27 cellular contexts compared by ENCODE assay signal in the genomic region with DNA sequence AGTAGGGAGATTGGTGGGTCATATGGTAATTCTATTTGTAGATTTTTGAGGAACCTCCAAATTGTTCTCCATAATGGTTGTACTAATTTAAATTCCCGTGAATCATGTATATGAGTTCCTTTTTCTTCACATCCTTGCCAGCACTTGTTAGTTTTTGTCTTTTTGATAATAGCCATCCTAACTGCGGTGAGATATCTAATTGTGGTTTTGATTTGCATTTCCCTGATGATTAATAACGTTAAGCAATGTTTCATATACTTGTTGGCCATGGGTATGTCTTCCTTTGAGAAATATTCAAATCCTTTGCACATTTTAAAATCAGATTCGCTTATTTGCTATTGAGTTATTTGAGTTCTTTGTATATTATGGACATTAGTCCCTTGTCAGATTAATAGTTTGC.
"Had no signal": no experiment of that assay in that cellular context is flagged by ENCODE, and none has a peak within 500 bp of the region (broad histone marks: within the 10 kb centered on the region; RNA-seq: fewer than 3 reads in every experiment).

No MANE protein-coding gene starts in this region.

- H3K27me3 ChIP-seq: gastroesophageal sphincter, heart left ventricle, ovary, sigmoid colon, tibial nerve, upper lobe of left lung, uterus had no signal

- H3K4me1 Mint-ChIP-seq: memory B cell had no signal

- H3K36me3 Mint-ChIP-seq: natural killer cell had no signal

- H3K27me3 Mint-ChIP-seq: memory B cell; stimulated activated naive B cell treated with anti-CD40 and anti-IgM and Interleukin-4, amounts not matched to agents 10 μg/mL and 1 μg/mL and 100 μg/mL, for 72 hours; stimulated activated naive CD8-positive, alpha-beta T cell treated with anti-CD3 and anti-CD28 coated beads, Interleukin-15, Interleukin-2, amounts not matched to agents 100 ng/mL and 50 ng/mL, for 24 hours had no signal

- DNase-seq: dermis blood vessel endothelial cell; effector memory CD4-positive, alpha-beta T cell; erythroblast; foreskin fibroblast; heart left ventricle; hippocampal formation; islet precursor cell; left ventricle myocardium superior; lower lobe of right lung; natural killer cell; occipital lobe; ovary; psoas muscle; right cardiac atrium; sigmoid colon; stimulated activated CD4-positive, alpha-beta T cell treated with anti-CD3 and anti-CD28 coated beads, Interleukin-15, amount 100 ng/mL, for 24 hours; stimulated activated CD4-positive, alpha-beta T cell treated with anti-CD3 and anti-CD28 coated beads, Interleukin-2, amount 100 ng/mL, for 48 hours; stimulated activated naive B cell treated with anti-CD40 and anti-IgM and Interleukin-4, amounts not matched to agents 10 μg/mL and 1 μg/mL and 100 μg/mL, for 72 hours; upper lobe of left lung; uterus had no signal

- H3K9me3 ChIP-seq: gastroesophageal sphincter, lower lobe of right lung, ovary, psoas muscle, sigmoid colon, thoracic aorta, upper lobe of left lung, uterus had no signal

- H3K4me3 ChIP-seq: coronary artery, gastroesophageal sphincter, heart left ventricle, lower lobe of right lung, ovary, psoas muscle, sigmoid colon, thoracic aorta, tibial nerve, upper lobe of left lung, uterus had no signal

- H3K4me3 Mint-ChIP-seq: memory B cell; natural killer cell; stimulated activated naive B cell treated with anti-CD40 and anti-IgM and Interleukin-4, amounts not matched to agents 10 μg/mL and 1 μg/mL and 100 μg/mL, for 72 hours; stimulated activated naive CD8-positive, alpha-beta T cell treated with anti-CD3 and anti-CD28 coated beads, Interleukin-15, Interleukin-2, amounts not matched to agents 100 ng/mL and 50 ng/mL, for 24 hours had no signal

- H3K36me3 ChIP-seq: gastroesophageal sphincter, lower lobe of right lung, ovary, sigmoid colon, thoracic aorta, uterus had no signal

- H3K27ac Mint-ChIP-seq: memory B cell; natural killer cell; stimulated activated naive B cell treated with anti-CD40 and anti-IgM and Interleukin-4, amounts not matched to agents 10 μg/mL and 1 μg/mL and 100 μg/mL, for 72 hours; stimulated activated naive CD8-positive, alpha-beta T cell treated with anti-CD3 and anti-CD28 coated beads, Interleukin-15, Interleukin-2, amounts not matched to agents 100 ng/mL and 50 ng/mL, for 24 hours had no signal

- FAIRE-seq: endothelial cell of umbilical vein had no signal

- H3K9me3 Mint-ChIP-seq: natural killer cell; stimulated activated naive CD8-positive, alpha-beta T cell treated with anti-CD3 and anti-CD28 coated beads, Interleukin-15, Interleukin-2, amounts not matched to agents 100 ng/mL and 50 ng/mL, for 24 hours had no signal

- H3K4me1 ChIP-seq: gastroesophageal sphincter, psoas muscle, uterus had no signal

- ATAC-seq: gastroesophageal sphincter; heart left ventricle; left ventricle myocardium superior; lower lobe of right lung; natural killer cell; psoas muscle; right cardiac atrium; stimulated activated naive B cell treated with anti-CD40 and anti-IgM and Interleukin-4, amounts not matched to agents 10 μg/mL and 1 μg/mL and 100 μg/mL, for 72 hours had no signal

- H3K27ac ChIP-seq: gastroesophageal sphincter, heart left ventricle, lower lobe of right lung, ovary, psoas muscle, sigmoid colon, tibial nerve, upper lobe of left lung, uterus had no signal
